ENCODE assay signal across 8 cellular contexts in the genomic region with DNA sequence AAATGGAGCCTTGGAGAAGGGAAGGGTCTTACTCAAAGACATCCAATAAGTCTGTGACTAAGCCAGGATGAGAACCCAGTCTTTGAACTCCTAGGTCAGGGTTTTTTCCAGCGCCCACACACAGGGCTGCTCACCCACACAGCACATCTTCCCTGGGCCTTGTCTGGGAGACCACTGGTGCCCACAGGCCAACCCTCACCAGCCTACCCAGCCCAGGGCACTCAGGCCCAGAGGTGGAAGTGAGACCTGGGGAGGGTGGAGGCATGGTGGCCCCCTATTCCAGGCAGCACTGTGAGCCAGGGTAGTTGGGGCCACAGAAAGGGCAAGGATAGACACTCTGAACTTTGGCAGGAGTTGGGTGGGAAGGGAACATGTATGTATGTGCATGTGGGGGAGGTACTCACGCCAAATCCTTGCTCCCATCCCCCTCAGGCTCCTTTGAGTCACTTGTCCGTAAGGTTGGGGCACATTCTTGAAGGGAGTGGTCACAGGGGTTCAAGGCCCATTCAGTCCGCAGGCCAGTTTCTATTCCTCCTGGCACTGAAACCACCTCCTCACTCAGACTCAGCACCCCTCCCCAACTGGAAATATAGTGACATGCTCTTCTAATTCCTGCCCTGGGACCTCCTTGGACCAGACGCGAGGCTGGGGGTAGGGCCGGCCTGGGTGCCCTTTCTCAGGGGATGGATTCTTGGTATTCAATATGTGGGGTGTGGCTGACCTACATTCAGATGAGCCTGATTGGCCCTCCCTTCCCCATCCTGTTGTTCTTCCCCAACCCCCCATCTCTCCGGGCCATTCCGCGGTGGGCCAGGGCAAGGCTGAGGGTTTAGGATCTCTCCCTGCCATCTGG. TPM values are rescaled to one million over a fixed set of nuclear protein-coding genes. Genes with fewer than 3 reads are reported as not detected.
DNase-seq lines count a peak whose midpoint lies in the region; ATAC-seq and TF ChIP-seq lines count a peak whose summit lies in the region.

No MANE protein-coding gene starts in this region.

- intact Hi-C loops in activated CD4-positive, alpha-beta T cell treated with anti-CD3 and anti-CD28 coated beads, Interleukin-2, amount 10 ng/mL, durations not matched to agents 24 days and 14 days (cut with micrococcal nuclease) = loop anchor here (1.0 to 10.0 kb wide), 3 partner anchors 113 to 282 kb away; no protein-coding TSS in a partner anchor

- H3K4me1 Mint-ChIP-seq in activated CD4-positive, alpha-beta T cell treated with anti-CD3 and anti-CD28 coated beads, Interleukin-2, amount 10 ng/mL, durations not matched to agents 24 days and 14 days = peaks cover 18% of the 10 kb centered on the region
- H3K4me1 Mint-ChIP-seq in stimulated activated effector memory CD8-positive, alpha-beta T cell treated with anti-CD3 and anti-CD28 coated beads, Interleukin-12 subunit alpha, Interleukin-12 subunit beta, amount 100 ng/mL, for 72 hours = peaks cover 12% of the 10 kb centered on the region

- TF ChIP-seq CTCF in coronary artery (IDR thresholded peaks at IDR 0.05) = no peak

- ATAC-seq in HG03354 (IDR thresholded peaks at IDR 0.05; ENCODE audit: poor library complexity, severe bottlenecking, unreplicated experiment) = peak; percentile 22
- peak; percentile 43 for ATAC-seq in stimulated activated effector memory CD8-positive, alpha-beta T cell treated with anti-CD3 and anti-CD28 coated beads, Interleukin-12 subunit alpha, Interleukin-12 subunit beta, amount 100 ng/mL, for 72 hours
- no peak for ATAC-seq in HG02970 (IDR thresholded peaks at IDR 0.05; ENCODE audit: low FRiP score, unreplicated experiment)

- peaks cover 5% of the 10 kb centered on the region for H3K27me3 Mint-ChIP-seq in activated CD4-positive, alpha-beta T cell treated with anti-CD3 and anti-CD28 coated beads, Interleukin-2, amount 10 ng/mL, durations not matched to agents 24 days and 14 days

- no peaks in the 10 kb centered on the region for H3K36me3 Mint-ChIP-seq in activated CD4-positive, alpha-beta T cell treated with anti-CD3 and anti-CD28 coated beads, Interleukin-2, amount 10 ng/mL, durations not matched to agents 24 days and 14 days (ENCODE audit: low read depth)
- H3K36me3 Mint-ChIP-seq in stimulated activated effector memory CD8-positive, alpha-beta T cell treated with anti-CD3 and anti-CD28 coated beads, Interleukin-12 subunit alpha, Interleukin-12 subunit beta, amount 100 ng/mL, for 72 hours = no peaks in the 10 kb centered on the region

- H3K4me3 Mint-ChIP-seq in activated CD4-positive, alpha-beta T cell treated with anti-CD3 and anti-CD28 coated beads, Interleukin-2, amount 10 ng/mL, durations not matched to agents 24 days and 14 days = peak overlapping the region; percentile 60
- H3K4me3 Mint-ChIP-seq in stimulated activated effector memory CD8-positive, alpha-beta T cell treated with anti-CD3 and anti-CD28 coated beads, Interleukin-12 subunit alpha, Interleukin-12 subunit beta, amount 100 ng/mL, for 72 hours = peak overlapping the region; percentile 65

- no peak for DNase-seq in activated CD4-positive, alpha-beta T cell treated with anti-CD3 and anti-CD28 coated beads, Interleukin-2, amount 10 ng/mL, durations not matched to agents 24 days and 14 days
- DNase-seq in activated CD4-positive, alpha-beta T cell treated with anti-CD3 and anti-CD28 coated beads for 4 hours = no peak
- DNase-seq in coronary artery (ENCODE audit: low spot score) (no peak), hepatic stellate cell (ENCODE audit: low spot score) (no peak)
- DNase-seq in stimulated activated effector memory CD8-positive, alpha-beta T cell treated with anti-CD3 and anti-CD28 coated beads, Interleukin-12 subunit alpha, Interleukin-12 subunit beta, amount 100 ng/mL, for 72 hours (ENCODE audit: low spot score in 2 of 2) = no peak
- DNase-seq in stimulated activated naive CD4-positive, alpha-beta T cell treated with Interleukin-2 at 50 U/mL for 16 hours (lab: John Stamatoyannopoulos, UW) = no peak

- H3K9me3 Mint-ChIP-seq in activated CD4-positive, alpha-beta T cell treated with anti-CD3 and anti-CD28 coated beads, Interleukin-2, amount 10 ng/mL, durations not matched to agents 24 days and 14 days = no peaks in the 10 kb centered on the region
- H3K9me3 Mint-ChIP-seq in stimulated activated effector memory CD8-positive, alpha-beta T cell treated with anti-CD3 and anti-CD28 coated beads, Interleukin-12 subunit alpha, Interleukin-12 subunit beta, amount 100 ng/mL, for 72 hours = no peaks in the 10 kb centered on the region

- no peak overlapping the region for H3K27ac Mint-ChIP-seq in activated CD4-positive, alpha-beta T cell treated with anti-CD3 and anti-CD28 coated beads, Interleukin-2, amount 10 ng/mL, durations not matched to agents 24 days and 14 days
- peak overlapping the region; percentile 74 for H3K27ac Mint-ChIP-seq in stimulated activated effector memory CD8-positive, alpha-beta T cell treated with anti-CD3 and anti-CD28 coated beads, Interleukin-12 subunit alpha, Interleukin-12 subunit beta, amount 100 ng/mL, for 72 hours

- no peak overlapping the region for H3K27ac ChIP-seq in coronary artery

- peak overlapping the region; percentile 49 for H3K4me3 ChIP-seq in coronary artery

RNA-seq across cellular contexts. Expression of a gene that starts 2.9 kb away (rescaled TPM):
- total RNA-seq in activated CD4-positive, alpha-beta T cell treated with anti-CD3 and anti-CD28 coated beads, Interleukin-2, amount 10 ng/mL, durations not matched to agents 24 days and 14 days = not detected in 2 replicates

RNA-seq across cellular contexts. Expression of a gene that starts 10.7 kb away (rescaled TPM):
- total RNA-seq in activated CD4-positive, alpha-beta T cell treated with anti-CD3 and anti-CD28 coated beads, Interleukin-2, amount 10 ng/mL, durations not matched to agents 24 days and 14 days = 21.9 and 22.5 TPM in 2 replicates

RNA-seq across cellular contexts. Expression of a gene that starts 44.5 kb away (rescaled TPM):
- total RNA-seq in activated CD4-positive, alpha-beta T cell treated with anti-CD3 and anti-CD28 coated beads, Interleukin-2, amount 10 ng/mL, durations not matched to agents 24 days and 14 days = 118 and 121 TPM in 2 replicates

RNA-seq across cellular contexts. Expression of a gene that starts 54.2 kb away (rescaled TPM):
- 51.5 and 57.9 TPM in 2 replicates for total RNA-seq in activated CD4-positive, alpha-beta T cell treated with anti-CD3 and anti-CD28 coated beads, Interleukin-2, amount 10 ng/mL, durations not matched to agents 24 days and 14 days
